In the genomic region with DNA sequence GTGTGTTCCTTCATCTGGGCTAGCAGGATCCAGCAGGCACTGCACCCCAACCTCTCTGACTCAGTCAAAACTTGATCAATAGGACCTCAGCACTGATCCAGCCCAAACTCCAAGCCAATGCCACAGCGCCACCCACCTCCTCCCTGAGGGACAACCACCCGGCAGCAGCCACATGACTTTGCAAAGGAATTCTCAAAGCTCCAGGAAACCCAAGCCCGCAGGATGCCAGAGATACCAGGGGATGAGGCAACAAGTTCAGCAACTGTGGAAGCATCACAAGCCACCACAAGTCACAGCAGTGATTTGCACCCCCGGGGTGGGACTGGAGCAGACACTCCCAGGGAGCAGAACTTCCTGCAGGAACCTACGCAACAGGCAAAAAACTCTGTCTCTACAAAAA, we compare ENCODE assay signal across 9 cellular contexts. TPM values are rescaled to one million over a fixed set of nuclear protein-coding genes. Genes with fewer than 3 reads are reported as not detected.
DNase-seq lines count a peak whose midpoint lies in the region; ATAC-seq and TF ChIP-seq lines count a peak whose summit lies in the region.
"Had no signal": no experiment of that assay in that cellular context is flagged by ENCODE, and none has a peak within 500 bp of the region (broad histone marks: within the 10 kb centered on the region; RNA-seq: fewer than 3 reads in every experiment).

No MANE protein-coding gene starts in this region.

- no TSS peak for BruUV-seq in mammary epithelial cell (replicated peaks; lab: Mats Ljungman, UMichigan)

- peaks cover 92% of the 10 kb centered on the region for H3K4me1 Mint-ChIP-seq in activated T-cell treated with anti-CD3 and anti-CD28 coated beads, Interleukin-2, amount 50 U/mL, for 24 hours (ENCODE audit: low read depth)
- peaks cover 75% of the 10 kb centered on the region for H3K4me1 Mint-ChIP-seq in activated T-cell treated with anti-CD3 and anti-CD28 coated beads, Interleukin-2, amount 50 U/mL, for 72 hours (ENCODE audit: low read depth)
- H3K4me1 Mint-ChIP-seq: B cell had no signal

- DNase-seq in activated T-cell treated with anti-CD3 and anti-CD28 coated beads, Interleukin-2, amount 50 U/mL, for 24 hours = no peak
- DNase-seq in activated T-cell treated with anti-CD3 and anti-CD28 coated beads, Interleukin-2, amount 50 U/mL, for 72 hours = no peak
- peak; percentile 96 for DNase-seq in mammary epithelial cell
- DNase-seq in islet precursor cell = peak; percentile 97
- DNase-seq in aorta = peak; percentile 84
- no peak for DNase-seq in NCI-H774 (lab: John Stamatoyannopoulos, UW)

- no peak for ATAC-seq in activated T-cell treated with anti-CD3 and anti-CD28 coated beads, Interleukin-2, amount 50 U/mL, for 72 hours (replicated peaks in 1 of 2)
- ATAC-seq in aorta (ENCODE audit: low FRiP score) = peak; percentile 13
- ATAC-seq in GM21381 (IDR thresholded peaks at IDR 0.05; ENCODE audit: unreplicated experiment) = no peak
- ATAC-seq in GM19455 (IDR thresholded peaks at IDR 0.05; ENCODE audit: unreplicated experiment) = no peak

- peaks cover 100% of the 10 kb centered on the region for H3K79me2 ChIP-seq in mammary epithelial cell (ENCODE audit: insufficient read depth, low read length)

- 0% methylated on average over 4 of the region's 5 CpGs for WGBS in mammary epithelial cell (ENCODE audit: low coverage, missing lambda C conversion rate)
- WGBS in aorta, 2 donors = 7 to 8% methylated on average over 5 of the region's 5 CpGs

- peak overlapping the region; percentile 18 for H3K27ac Mint-ChIP-seq in activated T-cell treated with anti-CD3 and anti-CD28 coated beads, Interleukin-2, amount 50 U/mL, for 24 hours
- no peak overlapping the region for H3K27ac Mint-ChIP-seq in activated T-cell treated with anti-CD3 and anti-CD28 coated beads, Interleukin-2, amount 50 U/mL, for 72 hours
- H3K27ac Mint-ChIP-seq: B cell had no signal

- dilution Hi-C loops in mammary epithelial cell (cut with HindIII; ENCODE audit: low sequenced_read_pairs) = no loop called here

- intact Hi-C loops in mammary epithelial cell (cut with micrococcal nuclease) (loop anchor here (1.0 to 10.0 kb wide), 8 partner anchors 9 to 797 kb away; no protein-coding TSS in a partner anchor), aorta (cut with DNase I) (loop anchor here (2.0 to 5.0 kb wide), 2 partner anchors 13 to 35 kb away; a partner anchor contains a TSS)

- CTCF ChIA-PET in mammary epithelial cell (lab: Charles Lee; ENCODE audit: low non-redundant PET) = interaction anchor here (0.6 to 0.7 kb wide), 2 partner anchors 11 to 986 kb away, joined by 3 to 5 read pairs; no protein-coding TSS in a partner anchor

- TF ChIP-seq CTCF in mammary epithelial cell (conservative IDR thresholded peaks at IDR 0.05 in 1 of 2, IDR thresholded peaks at IDR 0.05 in 1 of 2; ENCODE audit: extremely low read depth in 1 of 2, insufficient read depth in 1 of 2, low read depth in 1 of 2, low read length in 2 of 2) = peak; percentile 67 to 88

- H3K36me3 Mint-ChIP-seq in activated T-cell treated with anti-CD3 and anti-CD28 coated beads, Interleukin-2, amount 50 U/mL, for 24 hours (ENCODE audit: low read depth) = peaks cover 4% of the 10 kb centered on the region
- no peaks in the 10 kb centered on the region for H3K36me3 Mint-ChIP-seq in activated T-cell treated with anti-CD3 and anti-CD28 coated beads, Interleukin-2, amount 50 U/mL, for 72 hours (ENCODE audit: insufficient read depth in 2 of 2)

- peak overlapping the region; percentile 64 for H3K27ac ChIP-seq in mammary epithelial cell (ENCODE audit: insufficient read depth, low read depth, low read length)
- peak overlapping the region; percentile 94 to 95 for H3K27ac ChIP-seq in aorta (ENCODE audit: low read depth in 1 of 2, low read length in 2 of 2)

- H3K36me3 ChIP-seq in mammary epithelial cell (ENCODE audit: insufficient read depth, low read length) (no peaks in the 10 kb centered on the region), aorta (ENCODE audit: control insufficient read depth in 1 of 2, insufficient read depth in 2 of 2, low read length in 1 of 2) (no peaks in the 10 kb centered on the region)

- H3K27me3 ChIP-seq in mammary epithelial cell (ENCODE audit: insufficient read depth, low read length) (no peaks in the 10 kb centered on the region), aorta (ENCODE audit: control insufficient read depth in 1 of 2, insufficient read depth in 2 of 2, low read length in 1 of 2) (no peaks in the 10 kb centered on the region)

- H2AFZ ChIP-seq in mammary epithelial cell (ENCODE audit: low read depth, low read length) = no peak overlapping the region

- peak overlapping the region; percentile 53 for H3K4me2 ChIP-seq in mammary epithelial cell (ENCODE audit: insufficient read depth, low read depth, low read length)

- no peaks in the 10 kb centered on the region for H3K27me3 Mint-ChIP-seq in activated T-cell treated with anti-CD3 and anti-CD28 coated beads, Interleukin-2, amount 50 U/mL, for 24 hours
- H3K27me3 Mint-ChIP-seq in activated T-cell treated with anti-CD3 and anti-CD28 coated beads, Interleukin-2, amount 50 U/mL, for 72 hours (ENCODE audit: low read depth) = no peaks in the 10 kb centered on the region

- H3K4me1 ChIP-seq in mammary epithelial cell (ENCODE audit: insufficient read depth, low read length) (peaks cover 100% of the 10 kb centered on the region), aorta (ENCODE audit: control insufficient read depth in 1 of 2, insufficient read depth in 2 of 2, low read length in 2 of 2) (peaks cover 3 to 7% of the 10 kb centered on the region in 2 donors)

- H3K4me3 ChIP-seq in mammary epithelial cell (replicated peaks in 1 of 3; ENCODE audit: insufficient read depth in 1 of 3, low read depth in 2 of 3, low read length in 3 of 3) = no peak overlapping the region
- H3K4me3 ChIP-seq in aorta (ENCODE audit: low read length in 2 of 2) = no peak overlapping the region

- H3K9me3 ChIP-seq in mammary epithelial cell (replicated peaks; ENCODE audit: insufficient read depth, low read length) = no peaks in the 10 kb centered on the region
- H3K9me3 ChIP-seq in aorta (ENCODE audit: control insufficient read depth, low read length) = no peaks in the 10 kb centered on the region

- in situ Hi-C loops in mammary epithelial cell (cut with MboI; ENCODE audit: low sequenced_read_pairs in 2 of 2) = loop anchor here in 1 of 2 donors (10.0 kb wide), 1 partner anchor 153 kb away; no protein-coding TSS in a partner anchor

- H4K20me1 ChIP-seq in mammary epithelial cell (ENCODE audit: insufficient read depth, low read length) = peaks cover 7% of the 10 kb centered on the region

- H3K4me3 Mint-ChIP-seq in activated T-cell treated with anti-CD3 and anti-CD28 coated beads, Interleukin-2, amount 50 U/mL, for 24 hours = no peak overlapping the region
- H3K4me3 Mint-ChIP-seq in activated T-cell treated with anti-CD3 and anti-CD28 coated beads, Interleukin-2, amount 50 U/mL, for 72 hours = no peak overlapping the region
- H3K4me3 Mint-ChIP-seq: B cell had no signal

- H3K9me3 Mint-ChIP-seq in activated T-cell treated with anti-CD3 and anti-CD28 coated beads, Interleukin-2, amount 50 U/mL, for 24 hours = no peaks in the 10 kb centered on the region
- no peaks in the 10 kb centered on the region for H3K9me3 Mint-ChIP-seq in activated T-cell treated with anti-CD3 and anti-CD28 coated beads, Interleukin-2, amount 50 U/mL, for 72 hours

- H3K9ac ChIP-seq in mammary epithelial cell (ENCODE audit: insufficient read depth, low read length) = no peak overlapping the region

RNA-seq across cellular contexts. Expression of a gene that starts 37.3 kb away (rescaled TPM):
- 10 to 100 TPM; 42.6 to 50.7 TPM for total RNA-seq in activated T-cell treated with anti-CD3 and anti-CD28 coated beads, Interleukin-2, amount 50 U/mL, for 72 hours
- 1,000 to 10,000 TPM in 1 of 2 donors, 100 to 1,000 TPM in 1; 841 to 1,322 TPM for total RNA-seq in mammary epithelial cell
- 813 TPM for polyA plus RNA-seq in mammary epithelial cell
- polyA minus RNA-seq in mammary epithelial cell = 1,325 TPM
- 1,000 to 10,000 TPM in 1 of 2 donors, 100 to 1,000 TPM in 1; 883 to 1,590 TPM for total RNA-seq in aorta
- polyA plus RNA-seq in aorta = 100 to 1,000 TPM in 1 of 2 donors, 10 to 100 TPM in 1; 82.0 to 378 TPM

Comparison
In these comparisons a context has a peak if more than half of its experiments do, and no peak if none do; other contexts are left out.
1. DNase-seq: peak in mammary epithelial cell (single experiment), islet precursor cell (single experiment) and aorta (2 of 2); none in activated T-cell treated with anti-CD3 and anti-CD28 coated beads, Interleukin-2, amount 50 U/mL, for 24 hours (single experiment), activated T-cell treated with anti-CD3 and anti-CD28 coated beads, Interleukin-2, amount 50 U/mL, for 72 hours (0 of 2) and NCI-H774 (single experiment).
2. RNA of a gene that starts 37.3 kb away (total RNA-seq): 883 to 1,590 TPM in aorta and 841 to 1,322 TPM in mammary epithelial cell; 42.6 to 50.7 TPM in activated T-cell treated with anti-CD3 and anti-CD28 coated beads, Interleukin-2, amount 50 U/mL, for 72 hours; every median in the first group is over 10 times any median in the second.